ENCODE assay signal across 8 cellular contexts in the genomic region with DNA sequence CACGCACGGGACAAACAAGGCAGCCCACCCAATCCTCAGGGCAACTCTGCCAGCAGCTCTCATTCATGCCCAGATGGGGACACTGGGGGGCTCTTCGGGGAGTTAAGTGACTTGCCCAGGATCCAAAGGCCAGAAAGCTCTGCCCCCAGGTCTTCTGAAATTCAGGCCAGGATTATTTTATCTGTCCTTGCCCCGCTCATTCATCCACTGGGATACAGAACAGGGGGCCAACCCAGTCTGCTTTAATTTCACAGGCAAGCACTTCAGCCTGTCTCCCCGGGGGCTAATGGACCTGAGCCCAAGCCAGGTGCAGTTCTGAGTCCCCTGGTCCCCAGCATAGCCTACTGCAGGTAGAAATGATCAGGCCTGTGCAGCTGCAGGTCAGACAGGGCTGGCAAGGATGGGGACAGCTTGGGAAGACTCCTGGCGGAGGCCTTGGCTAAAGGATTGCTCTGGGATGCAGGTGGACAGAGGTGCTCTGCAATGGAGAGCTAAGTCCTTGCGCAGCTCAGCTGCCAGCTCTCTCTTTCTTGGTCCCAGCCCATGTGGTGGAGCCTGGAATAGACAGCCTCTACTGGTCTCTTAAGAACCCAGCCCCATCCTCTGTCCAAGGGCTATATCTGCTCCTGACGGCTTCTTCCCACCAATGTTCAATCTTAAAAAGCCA. TPM values are rescaled to one million over a fixed set of nuclear protein-coding genes. Genes with fewer than 3 reads are reported as not detected.
DNase-seq lines count a peak whose midpoint lies in the region; ATAC-seq and TF ChIP-seq lines count a peak whose summit lies in the region.

No MANE protein-coding gene starts in this region.

- POLR2A ChIA-PET in GM10248 (lab: Yijun Ruan, JAX): interaction anchor here (1.0 to 1.2 kb wide), 3 partner anchors 10 to 134 kb away, joined by 3 to 5 read pairs (median 4); no protein-coding TSS in a partner anchor

- H3K4me1 ChIP-seq in left ventricle myocardium inferior (peaks cover 34% of the 10 kb centered on the region), vagina (peaks cover 29% of the 10 kb centered on the region), foreskin keratinocyte (peaks cover 4% of the 10 kb centered on the region)

- H3K4me3 ChIP-seq in left ventricle myocardium inferior: peak overlapping the region; percentile 75
- peak overlapping the region; percentile 60 to 71 for H3K4me3 ChIP-seq in vagina

- H3K27me3 ChIP-seq in left ventricle myocardium inferior (ENCODE audit: low read depth): peaks cover 12% of the 10 kb centered on the region
- H3K27me3 ChIP-seq in vagina: no peaks in the 10 kb centered on the region
- no peaks in the 10 kb centered on the region for H3K27me3 ChIP-seq in foreskin keratinocyte

- no peak for TF ChIP-seq POLR2A in vagina (IDR thresholded peaks at IDR 0.05)

- H3K27ac ChIP-seq in left ventricle myocardium inferior (replicated peaks): peak overlapping the region; percentile 82
- peak overlapping the region; percentile 85 for H3K27ac ChIP-seq in vagina
- H3K27ac ChIP-seq in foreskin keratinocyte: no peak overlapping the region

- H3K9me3 Mint-ChIP-seq in activated T-helper 2 cell treated with anti-CD3 and anti-CD28 coated beads, Interferon-gamma antibody, Interleukin-2, Interleukin-4, amounts not matched to agents 10 μg/mL and 5 μg/mL and 100 μg/mL, durations not matched to agents 14 hours and 24 hours and 36 hours: no peaks in the 10 kb centered on the region
- H3K9me3 Mint-ChIP-seq in memory B cell: no peaks in the 10 kb centered on the region

- H3K27me3 Mint-ChIP-seq in activated T-helper 2 cell treated with anti-CD3 and anti-CD28 coated beads, Interferon-gamma antibody, Interleukin-2, Interleukin-4, amounts not matched to agents 10 μg/mL and 5 μg/mL and 100 μg/mL, durations not matched to agents 14 hours and 24 hours and 36 hours (ENCODE audit: low read depth): peaks cover 1% of the 10 kb centered on the region
- peaks cover 14% of the 10 kb centered on the region for H3K27me3 Mint-ChIP-seq in memory B cell

- DNase-seq in left ventricle myocardium inferior: no peak
- DNase-seq in left cardiac atrium: no peak
- no peak for DNase-seq in activated T-helper 2 cell treated with anti-CD3 and anti-CD28 coated beads, Interferon-gamma antibody, Interleukin-2, Interleukin-4, amounts not matched to agents 10 μg/mL and 5 μg/mL and 100 μg/mL, durations not matched to agents 14 hours and 24 hours and 36 hours (ENCODE audit: low spot score)
- no peak for DNase-seq in memory B cell (ENCODE audit: low spot score in 2 of 2)
- no peak for DNase-seq in vagina (ENCODE audit: extremely low spot score in 2 of 2)
- DNase-seq in foreskin keratinocyte: no peak
- DNase-seq in GM10248 (ENCODE audit: extremely low spot score): no peak

- no peak overlapping the region for H3K27ac Mint-ChIP-seq in activated T-helper 2 cell treated with anti-CD3 and anti-CD28 coated beads, Interferon-gamma antibody, Interleukin-2, Interleukin-4, amounts not matched to agents 10 μg/mL and 5 μg/mL and 100 μg/mL, durations not matched to agents 14 hours and 24 hours and 36 hours
- H3K27ac Mint-ChIP-seq in memory B cell: no peak overlapping the region

- peak overlapping the region; percentile 74 for H3K4me3 Mint-ChIP-seq in activated T-helper 2 cell treated with anti-CD3 and anti-CD28 coated beads, Interferon-gamma antibody, Interleukin-2, Interleukin-4, amounts not matched to agents 10 μg/mL and 5 μg/mL and 100 μg/mL, durations not matched to agents 14 hours and 24 hours and 36 hours (ENCODE audit: low read depth)
- peak overlapping the region; percentile 71 for H3K4me3 Mint-ChIP-seq in memory B cell

- TF ChIP-seq CTCF in left ventricle myocardium inferior (IDR thresholded peaks at IDR 0.05; ENCODE audit: borderline replicate concordance) (no peak), vagina (IDR thresholded peaks at IDR 0.05) (no peak), foreskin keratinocyte (conservative IDR thresholded peaks at IDR 0.05) (no peak), GM10248 (IDR thresholded peaks at IDR 0.05; ENCODE audit: control extremely low read depth, extremely low read depth, low read depth, missing control alignments) (no peak)

- H3K9me3 ChIP-seq in left ventricle myocardium inferior (replicated peaks) (no peaks in the 10 kb centered on the region), vagina (no peaks in the 10 kb centered on the region)

- H3K36me3 ChIP-seq in left ventricle myocardium inferior (peaks cover 16% of the 10 kb centered on the region), vagina (peaks cover 0 to 22% of the 10 kb centered on the region in 2 donors)

- CTCF ChIA-PET in GM10248 (lab: Yijun Ruan, JAX): interaction anchor here (0.8 to 11.2 kb wide), 16 partner anchors 8 to 256 kb away, joined by 3 to 207 read pairs (median 6); a partner anchor contains a TSS

- H3K36me3 Mint-ChIP-seq in activated T-helper 2 cell treated with anti-CD3 and anti-CD28 coated beads, Interferon-gamma antibody, Interleukin-2, Interleukin-4, amounts not matched to agents 10 μg/mL and 5 μg/mL and 100 μg/mL, durations not matched to agents 14 hours and 24 hours and 36 hours (ENCODE audit: low read depth): peaks cover 47% of the 10 kb centered on the region
- peaks cover 16% of the 10 kb centered on the region for H3K36me3 Mint-ChIP-seq in memory B cell

- H3K4me1 Mint-ChIP-seq in activated T-helper 2 cell treated with anti-CD3 and anti-CD28 coated beads, Interferon-gamma antibody, Interleukin-2, Interleukin-4, amounts not matched to agents 10 μg/mL and 5 μg/mL and 100 μg/mL, durations not matched to agents 14 hours and 24 hours and 36 hours (ENCODE audit: low read depth): peaks cover 27% of the 10 kb centered on the region
- H3K4me1 Mint-ChIP-seq in memory B cell: peaks cover 21% of the 10 kb centered on the region

- ATAC-seq in left cardiac atrium: no peak
- no peak for ATAC-seq in memory B cell (ENCODE audit: low read depth)
- no peak for ATAC-seq in foreskin keratinocyte
- ATAC-seq in GM19463 (IDR thresholded peaks at IDR 0.05; ENCODE audit: unreplicated experiment): no peak

- intact Hi-C loops in left ventricle myocardium inferior (cut with micrococcal nuclease): loop anchor here (5.0 kb wide), 1 partner anchor 174 kb away; no protein-coding TSS in a partner anchor
- intact Hi-C loops in left cardiac atrium (cut with DNase I): no loop called here
- intact Hi-C loops in activated T-helper 2 cell treated with anti-CD3 and anti-CD28 coated beads, Interferon-gamma antibody, Interleukin-2, Interleukin-4, amounts not matched to agents 10 μg/mL and 5 μg/mL and 100 μg/mL, durations not matched to agents 14 hours and 24 hours and 36 hours (cut with micrococcal nuclease): loop anchor here (5.0 to 10.0 kb wide), 2 partner anchors 36 to 277 kb away; no protein-coding TSS in a partner anchor
- intact Hi-C loops in vagina (cut with DNase I): loop anchor here (5.0 kb wide), 1 partner anchor 36 kb away; no protein-coding TSS in a partner anchor

RNA-seq across cellular contexts. Expression of a gene that starts 0.8 kb away (rescaled TPM):
- 9.8 TPM for total RNA-seq in left ventricle myocardium inferior
- 10 to 100 TPM; 11.3 to 15.1 TPM for total RNA-seq in left cardiac atrium
- 5.0 and 5.1 TPM in 2 replicates for total RNA-seq in activated T-helper 2 cell treated with anti-CD3 and anti-CD28 coated beads, Interferon-gamma antibody, Interleukin-2, Interleukin-4, amounts not matched to agents 10 μg/mL and 5 μg/mL and 100 μg/mL, durations not matched to agents 14 hours and 24 hours and 36 hours
- total RNA-seq in vagina: 12.8 TPM
- total RNA-seq in foreskin keratinocyte: 9.0 and 12.1 TPM in 2 replicates
- polyA plus RNA-seq in foreskin keratinocyte: 7.9 and 9.6 TPM in 2 replicates

RNA-seq across cellular contexts. Expression of a gene that starts 8.1 kb away (rescaled TPM):
- total RNA-seq in left ventricle myocardium inferior (9.8 TPM), left cardiac atrium (10 to 100 TPM; 10.6 to 11.1 TPM), vagina (22.3 TPM), foreskin keratinocyte (14.7 and 19.3 TPM in 2 replicates)
- total RNA-seq in activated T-helper 2 cell treated with anti-CD3 and anti-CD28 coated beads, Interferon-gamma antibody, Interleukin-2, Interleukin-4, amounts not matched to agents 10 μg/mL and 5 μg/mL and 100 μg/mL, durations not matched to agents 14 hours and 24 hours and 36 hours: 35.0 and 38.3 TPM in 2 replicates
- 21.5 and 26.6 TPM in 2 replicates for polyA plus RNA-seq in foreskin keratinocyte

RNA-seq across cellular contexts. Expression of a gene that starts 8.2 kb away (rescaled TPM):
- total RNA-seq in left ventricle myocardium inferior (9.4 TPM), left cardiac atrium (1 to 10 TPM; 8.0 to 8.5 TPM), vagina (31.4 TPM), foreskin keratinocyte (3.6 and 3.8 TPM in 2 replicates)
- 26.4 and 26.7 TPM in 2 replicates for total RNA-seq in activated T-helper 2 cell treated with anti-CD3 and anti-CD28 coated beads, Interferon-gamma antibody, Interleukin-2, Interleukin-4, amounts not matched to agents 10 μg/mL and 5 μg/mL and 100 μg/mL, durations not matched to agents 14 hours and 24 hours and 36 hours
- polyA plus RNA-seq in foreskin keratinocyte: 2.6 and 2.8 TPM in 2 replicates

RNA-seq across cellular contexts. Expression of a gene that starts 13.0 kb away (rescaled TPM):
- total RNA-seq in left ventricle myocardium inferior: 70.5 TPM
- 10 to 100 TPM; 24.3 to 48.1 TPM for total RNA-seq in left cardiac atrium
- total RNA-seq in activated T-helper 2 cell treated with anti-CD3 and anti-CD28 coated beads, Interferon-gamma antibody, Interleukin-2, Interleukin-4, amounts not matched to agents 10 μg/mL and 5 μg/mL and 100 μg/mL, durations not matched to agents 14 hours and 24 hours and 36 hours: 33.4 and 33.9 TPM in 2 replicates
- 54.3 TPM for total RNA-seq in vagina
- 2.6 and 4.7 TPM in 2 replicates for total RNA-seq in foreskin keratinocyte
- polyA plus RNA-seq in foreskin keratinocyte: 3.3 and 6.0 TPM in 2 replicates

RNA-seq across cellular contexts. Expression of a gene that starts 18.8 kb away (rescaled TPM):
- 110 TPM for total RNA-seq in left ventricle myocardium inferior
- 10 to 100 TPM; 58.6 to 80.5 TPM for total RNA-seq in left cardiac atrium
- 27.3 and 30.1 TPM in 2 replicates for total RNA-seq in activated T-helper 2 cell treated with anti-CD3 and anti-CD28 coated beads, Interferon-gamma antibody, Interleukin-2, Interleukin-4, amounts not matched to agents 10 μg/mL and 5 μg/mL and 100 μg/mL, durations not matched to agents 14 hours and 24 hours and 36 hours
- total RNA-seq in vagina: 19.2 TPM
- 13.9 and 16.9 TPM in 2 replicates for total RNA-seq in foreskin keratinocyte
- 19.7 and 22.1 TPM in 2 replicates for polyA plus RNA-seq in foreskin keratinocyte

Comparison
In these comparisons a context has a peak if more than half of its experiments do, and no peak if none do; other contexts are left out.
1. intact Hi-C loops: an anchor here in left ventricle myocardium inferior (5.0 kb wide), activated T-helper 2 cell treated with anti-CD3 and anti-CD28 coated beads, Interferon-gamma antibody, Interleukin-2, Interleukin-4, amounts not matched to agents 10 μg/mL and 5 μg/mL and 100 μg/mL, durations not matched to agents 14 hours and 24 hours and 36 hours (5.0 to 10.0 kb wide) and vagina (5.0 kb wide); none called in left cardiac atrium.